Comparison of ENCODE assay signal across 8 cellular contexts in genomic region chr15:63833246-63833696, GRCh38. TPM values are rescaled to one million over a fixed set of nuclear protein-coding genes. Genes with fewer than 3 reads are reported as not detected.
A peak's percentile ranks its signal among the peaks of the same experiment; 100 is the strongest.
DNase-seq lines count a peak whose midpoint lies in the region; ATAC-seq and TF ChIP-seq lines count a peak whose summit lies in the region.

No MANE protein-coding gene starts in this region.

- TF ChIP-seq CTCF in glutamatergic neuron (IDR thresholded peaks at IDR 0.05; ENCODE audit: partially characterized antibody, unreplicated experiment), result no peak

- peak overlapping the region; percentile 84 for H3K14ac ChIP-seq in trophoblast cell (ENCODE audit: low read length)

- peak overlapping the region; percentile 79 for H2AFZ ChIP-seq in trophoblast cell (ENCODE audit: insufficient read depth, low read length, poor library complexity)

- H3K9ac ChIP-seq in NT2/D1 (ENCODE audit: insufficient read length, low read depth) (peak overlapping the region; percentile 99), trophoblast cell (ENCODE audit: low read length) (peak overlapping the region; percentile 44)

- no peak for TF ChIP-seq POLR2A in GM18505 (IDR thresholded peaks at IDR 0.05; ENCODE audit: borderline replicate concordance, extremely low read depth, insufficient read depth, insufficient read length)

- H3K27ac Mint-ChIP-seq in glutamatergic neuron (ENCODE audit: unreplicated experiment), result peak overlapping the region; percentile 97

- peak overlapping the region; percentile 98 for H3K4ac ChIP-seq in trophoblast cell (ENCODE audit: low read depth, low read length)

- H3K23ac ChIP-seq in trophoblast cell (ENCODE audit: low read length), result no peak overlapping the region

- H4K8ac ChIP-seq in trophoblast cell (ENCODE audit: low read depth, low read length), result peak overlapping the region; percentile 62

- peaks cover 9% of the 10 kb centered on the region for H3K9me3 Mint-ChIP-seq in glutamatergic neuron (ENCODE audit: unreplicated experiment)

- ATAC-seq in GM18505 (IDR thresholded peaks at IDR 0.05; ENCODE audit: unreplicated experiment) (peak; percentile 37), HG02759 (IDR thresholded peaks at IDR 0.05; ENCODE audit: unreplicated experiment) (peak; percentile 42)

- H3K4me3 ChIP-seq in NT2/D1 (ENCODE audit: insufficient read length, low read depth) (peak overlapping the region; percentile 90), trophoblast cell (ENCODE audit: low read depth, low read length) (peak overlapping the region; percentile 92)

- peak overlapping the region; percentile 71 for H3K27ac ChIP-seq in trophoblast cell (ENCODE audit: low read depth, low read length)

- H4K91ac ChIP-seq in trophoblast cell (ENCODE audit: low read depth, low read length), result peak overlapping the region; percentile 79

- H3K9me3 ChIP-seq in NT2/D1 (ENCODE audit: insufficient read depth, low read length), result no peaks in the 10 kb centered on the region
- H3K9me3 ChIP-seq in trophoblast cell (ENCODE audit: insufficient read depth, low read depth, low read length), result no peaks in the 10 kb centered on the region

- H2BK12ac ChIP-seq in trophoblast cell (ENCODE audit: low read length), result no peak overlapping the region

- peaks cover 18% of the 10 kb centered on the region for H3K79me2 ChIP-seq in trophoblast cell (ENCODE audit: control insufficient read depth, insufficient read depth, low read length, poor library complexity)

- no peak overlapping the region for H2AK5ac ChIP-seq in trophoblast cell (ENCODE audit: low read length)

- peaks cover 12% of the 10 kb centered on the region for H3K27me3 ChIP-seq in NT2/D1 (ENCODE audit: insufficient read depth, insufficient read length)
- H3K27me3 ChIP-seq in trophoblast cell (ENCODE audit: insufficient read depth, low read length), result no peaks in the 10 kb centered on the region

- peaks cover 19% of the 10 kb centered on the region for H3K4me1 Mint-ChIP-seq in glutamatergic neuron (ENCODE audit: low read depth, unreplicated experiment)

- H3K79me1 ChIP-seq in trophoblast cell (ENCODE audit: low read length), result peaks cover 15% of the 10 kb centered on the region

- peak overlapping the region; percentile 83 for H2BK5ac ChIP-seq in trophoblast cell (ENCODE audit: low read depth, low read length, poor library complexity)

- H3K36me3 Mint-ChIP-seq in glutamatergic neuron (ENCODE audit: unreplicated experiment), result peaks cover 4% of the 10 kb centered on the region

- peaks cover 10% of the 10 kb centered on the region for H3K27me3 Mint-ChIP-seq in glutamatergic neuron (ENCODE audit: unreplicated experiment)

- peak overlapping the region; percentile 37 for H4K12ac ChIP-seq in trophoblast cell (ENCODE audit: low read depth, low read length)

- peak overlapping the region; percentile 85 for H3K18ac ChIP-seq in trophoblast cell (ENCODE audit: low read length)

- H3K4me1 ChIP-seq in NT2/D1 (ENCODE audit: insufficient read depth, insufficient read length), result no peaks in the 10 kb centered on the region
- peaks cover 4 to 8% of the 10 kb centered on the region in 2 experiments for H3K4me1 ChIP-seq in trophoblast cell (ENCODE audit: control insufficient read depth in 1 of 2, insufficient read depth in 2 of 2, low read length in 2 of 2)

- peak overlapping the region; percentile 85 for H3K4me2 ChIP-seq in trophoblast cell (ENCODE audit: low read length)

- DNase-seq in NT2/D1 (ENCODE audit: low read depth, low spot score) (no peak), glutamatergic neuron (peak; percentile 66), trophoblast cell (peak in 1 of 2 donors; percentile 51), MV-4-11 (lab: John Stamatoyannopoulos, UW) (no peak), NCI-H2081 (lab: John Stamatoyannopoulos, UW) (no peak)
- peak; percentile 8 for DNase-seq in activated gamma-delta T cell treated with anti-CD3 and anti-CD28 coated beads, Interleukin-2, amount 50 U/mL, for 16 hours (ENCODE audit: low read depth)

- H3K36me3 ChIP-seq in NT2/D1 (ENCODE audit: insufficient read depth, insufficient read length, low read length) (no peaks in the 10 kb centered on the region), trophoblast cell (ENCODE audit: control insufficient read depth in 1 of 2, insufficient read depth in 2 of 2, low read length in 2 of 2) (no peaks in the 10 kb centered on the region)

- H3K4me3 Mint-ChIP-seq in glutamatergic neuron (ENCODE audit: unreplicated experiment), result peak overlapping the region; percentile 98

- H2BK120ac ChIP-seq in trophoblast cell (ENCODE audit: insufficient read depth, low read length, poor library complexity), result peak overlapping the region; percentile 87

- WGBS in trophoblast cell (ENCODE audit: extremely low coverage, insufficient coverage, insufficient read length), result no CpG with 5 or more reads among the region's 45 CpGs

RNA-seq across cellular contexts. Expression of gene HERC1, which starts 0.5 kb away (rescaled TPM):
- total RNA-seq in glutamatergic neuron (ENCODE audit: unreplicated experiment), result 184 TPM
- 29.8 and 34.2 TPM in 2 replicates for polyA plus RNA-seq in trophoblast cell (2013)

Comparison
In these comparisons a context has a peak if more than half of its experiments do, and no peak if none do; other contexts are left out.
1. DNase-seq: peak in activated gamma-delta T cell treated with anti-CD3 and anti-CD28 coated beads, Interleukin-2, amount 50 U/mL, for 16 hours (single experiment) and glutamatergic neuron (single experiment); none in NT2/D1 (single experiment), MV-4-11 (single experiment) and NCI-H2081 (0 of 2).